ENCODE assay signal across 9 cellular contexts in the genomic region with DNA sequence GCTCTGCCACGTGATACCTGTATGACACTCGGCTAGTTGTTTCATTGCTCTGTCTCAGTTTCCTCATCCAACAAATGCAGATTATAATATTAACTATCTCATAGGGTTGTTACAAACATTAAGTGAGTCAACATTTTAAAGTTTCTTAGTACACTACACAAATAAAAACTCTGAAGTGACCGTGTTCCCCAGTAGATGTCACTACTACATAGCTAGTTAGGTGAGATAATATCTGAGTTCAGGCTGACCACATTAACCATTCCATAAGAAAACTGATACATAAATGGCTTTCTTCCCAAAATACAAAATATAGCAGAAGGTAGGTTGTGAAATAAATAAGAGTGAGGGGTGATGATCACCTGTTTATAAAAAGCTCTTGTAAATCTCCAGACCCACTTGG.
DNase-seq lines count a peak whose midpoint lies in the region; ATAC-seq lines count a peak whose summit lies in the region.
"Had no signal": no experiment of that assay in that cellular context is flagged by ENCODE, and none has a peak within 500 bp of the region (broad histone marks: within the 10 kb centered on the region; RNA-seq: fewer than 3 reads in every experiment).

No MANE protein-coding gene starts in this region.

- DNase-seq in Ammon's horn (ENCODE audit: low spot score) (peak; percentile 37), HT1080 (ENCODE audit: low read depth) (peak; percentile 7), SHP77 treated with DMSO at 0.1 percent for 48 hours (lab: John Stamatoyannopoulos, UW) (peak; percentile 28), iPS DF 19.7 (ENCODE audit: low read depth, low spot score) (peak; percentile 9)
- no peak for DNase-seq in stimulated activated CD4-positive, alpha-beta T cell treated with anti-CD3 and anti-CD28 coated beads, Interleukin-15, amount 100 ng/mL, for 24 hours
- no peak for DNase-seq in stimulated activated naive CD8-positive, alpha-beta T cell treated with anti-CD3 and anti-CD28 coated beads, Interleukin-15, Interleukin-2, amounts not matched to agents 100 U/mL and 50 U/mL, for 24 hours
- no peak for DNase-seq in stimulated activated CD4-positive, alpha-beta T cell treated with anti-CD3 and anti-CD28 coated beads, Interleukin-1b, Interleukin-23, amount 100 ng/mL, for 48 hours
- DNase-seq: T-cell had no signal

- ATAC-seq in stimulated activated naive CD8-positive, alpha-beta T cell treated with anti-CD3 and anti-CD28 coated beads, Interleukin-15, Interleukin-2, amounts not matched to agents 100 U/mL and 50 U/mL, for 24 hours = no peak
- no peak for ATAC-seq in GM19351 (IDR thresholded peaks at IDR 0.05; ENCODE audit: unreplicated experiment)
- ATAC-seq: T-cell had no signal

Comparison
In these comparisons a context has a peak if more than half of its experiments do, and no peak if none do; other contexts are left out.
1. DNase-seq: peak in Ammon's horn (single experiment), HT1080 (single experiment), SHP77 treated with DMSO at 0.1 percent for 48 hours (single experiment) and iPS DF 19.7 (single experiment); none in stimulated activated CD4-positive, alpha-beta T cell treated with anti-CD3 and anti-CD28 coated beads, Interleukin-15, amount 100 ng/mL, for 24 hours (single experiment), stimulated activated naive CD8-positive, alpha-beta T cell treated with anti-CD3 and anti-CD28 coated beads, Interleukin-15, Interleukin-2, amounts not matched to agents 100 U/mL and 50 U/mL, for 24 hours (single experiment) and stimulated activated CD4-positive, alpha-beta T cell treated with anti-CD3 and anti-CD28 coated beads, Interleukin-1b, Interleukin-23, amount 100 ng/mL, for 48 hours (single experiment).